In the genomic region with DNA sequence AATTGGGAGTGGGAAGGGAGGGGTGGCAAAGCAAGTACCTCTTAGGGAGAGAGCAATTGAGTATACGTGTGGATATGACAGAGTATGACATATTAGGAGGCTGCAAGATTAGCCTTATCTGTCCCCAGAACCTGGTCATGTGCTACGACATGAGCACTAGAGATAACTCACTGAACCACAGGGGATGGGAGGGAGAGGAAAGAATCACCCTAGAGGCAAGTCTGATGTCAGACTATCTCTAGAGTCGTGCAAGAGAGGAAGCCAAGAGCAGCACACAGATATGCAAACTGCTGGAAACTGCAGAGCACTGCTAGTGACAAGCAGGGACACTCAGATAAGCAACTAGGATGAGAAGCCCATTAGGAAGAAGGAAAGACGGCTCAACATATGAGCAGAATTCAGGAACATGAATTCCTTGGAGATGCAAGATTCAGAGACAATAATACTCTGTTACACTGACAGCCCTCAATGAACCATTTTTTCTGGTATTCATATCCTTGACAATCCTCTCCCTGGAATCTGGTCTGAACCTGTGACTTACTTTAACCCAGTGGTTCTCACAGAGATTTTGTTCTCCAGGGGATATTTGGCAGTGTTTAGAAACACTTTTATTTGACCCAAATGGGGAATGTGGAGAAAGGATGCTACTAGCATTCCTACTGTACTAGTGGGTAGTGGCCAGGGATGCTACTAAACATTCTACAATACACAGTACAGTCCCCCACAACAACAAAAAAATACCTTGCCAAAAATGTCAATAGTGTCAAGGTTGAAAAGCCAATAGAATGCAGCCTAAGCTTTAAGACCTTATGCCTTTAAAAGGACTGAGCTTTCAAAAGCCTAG, we compare ENCODE assay signal across 1 cellular context.
A peak's percentile ranks its signal among the peaks of the same experiment; 100 is the strongest.
TF ChIP-seq lines count a peak whose summit lies in the region.

No MANE protein-coding gene starts in this region.

TF ChIP-seq in K562, 482 proteins besides CTCF, POLR2A, EP300 and RAD21 (continued from another document and continues in another):
- TF ChIP-seq, protein P1, sequence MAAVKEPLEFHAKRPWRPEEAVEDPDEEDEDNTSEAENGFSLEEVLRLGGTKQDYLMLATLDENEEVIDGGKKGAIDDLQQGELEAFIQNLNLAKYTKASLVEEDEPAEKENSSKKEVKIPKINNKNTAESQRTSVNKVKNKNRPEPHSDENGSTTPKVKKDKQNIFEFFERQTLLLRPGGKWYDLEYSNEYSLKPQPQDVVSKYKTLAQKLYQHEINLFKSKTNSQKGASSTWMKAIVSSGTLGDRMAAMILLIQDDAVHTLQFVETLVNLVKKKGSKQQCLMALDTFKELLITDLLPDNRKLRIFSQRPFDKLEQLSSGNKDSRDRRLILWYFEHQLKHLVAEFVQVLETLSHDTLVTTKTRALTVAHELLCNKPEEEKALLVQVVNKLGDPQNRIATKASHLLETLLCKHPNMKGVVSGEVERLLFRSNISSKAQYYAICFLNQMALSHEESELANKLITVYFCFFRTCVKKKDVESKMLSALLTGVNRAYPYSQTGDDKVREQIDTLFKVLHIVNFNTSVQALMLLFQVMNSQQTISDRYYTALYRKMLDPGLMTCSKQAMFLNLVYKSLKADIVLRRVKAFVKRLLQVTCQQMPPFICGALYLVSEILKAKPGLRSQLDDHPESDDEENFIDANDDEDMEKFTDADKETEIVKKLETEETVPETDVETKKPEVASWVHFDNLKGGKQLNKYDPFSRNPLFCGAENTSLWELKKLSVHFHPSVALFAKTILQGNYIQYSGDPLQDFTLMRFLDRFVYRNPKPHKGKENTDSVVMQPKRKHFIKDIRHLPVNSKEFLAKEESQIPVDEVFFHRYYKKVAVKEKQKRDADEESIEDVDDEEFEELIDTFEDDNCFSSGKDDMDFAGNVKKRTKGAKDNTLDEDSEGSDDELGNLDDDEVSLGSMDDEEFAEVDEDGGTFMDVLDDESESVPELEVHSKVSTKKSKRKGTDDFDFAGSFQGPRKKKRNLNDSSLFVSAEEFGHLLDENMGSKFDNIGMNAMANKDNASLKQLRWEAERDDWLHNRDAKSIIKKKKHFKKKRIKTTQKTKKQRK (IDR thresholded peaks at IDR 0.05; ENCODE audit: borderline replicate concordance, low read depth, low read length) = no peak
- no peak for TF ChIP-seq GTF2A2 (tag; IDR thresholded peaks at IDR 0.05)
- no peak for TF ChIP-seq TGIF2 (CRISPR knock-in tag; IDR thresholded peaks at IDR 0.05)
- TF ChIP-seq NCOR1 (IDR thresholded peaks at IDR 0.05) = peak; percentile 100
- TF ChIP-seq, protein P2, sequence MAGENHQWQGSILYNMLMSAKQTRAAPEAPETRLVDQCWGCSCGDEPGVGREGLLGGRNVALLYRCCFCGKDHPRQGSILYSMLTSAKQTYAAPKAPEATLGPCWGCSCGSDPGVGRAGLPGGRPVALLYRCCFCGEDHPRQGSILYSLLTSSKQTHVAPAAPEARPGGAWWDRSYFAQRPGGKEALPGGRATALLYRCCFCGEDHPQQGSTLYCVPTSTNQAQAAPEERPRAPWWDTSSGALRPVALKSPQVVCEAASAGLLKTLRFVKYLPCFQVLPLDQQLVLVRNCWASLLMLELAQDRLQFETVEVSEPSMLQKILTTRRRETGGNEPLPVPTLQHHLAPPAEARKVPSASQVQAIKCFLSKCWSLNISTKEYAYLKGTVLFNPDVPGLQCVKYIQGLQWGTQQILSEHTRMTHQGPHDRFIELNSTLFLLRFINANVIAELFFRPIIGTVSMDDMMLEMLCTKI (IDR thresholded peaks at IDR 0.05; ENCODE audit: partially characterized antibody) = no peak
- TF ChIP-seq TFAP4 (CRISPR knock-in tag; IDR thresholded peaks at IDR 0.05; ENCODE audit: borderline replicate concordance) = peak; percentile 47
- no peak for TF ChIP-seq ZNF133 (CRISPR knock-in tag; IDR thresholded peaks at IDR 0.05)
- no peak for TF ChIP-seq NR3C1 (CRISPR knock-in tag; IDR thresholded peaks at IDR 0.05)
- TF ChIP-seq ZNF24 (IDR thresholded peaks at IDR 0.05) = peak; percentile 92
- TF ChIP-seq MAFK (IDR thresholded peaks at IDR 0.05; ENCODE audit: low read length) = peak; percentile 47; the same call in 1 of the 2 replicates
- TF ChIP-seq EP400 (IDR thresholded peaks at IDR 0.05) = peak; percentile 85
- TF ChIP-seq, protein P3, sequence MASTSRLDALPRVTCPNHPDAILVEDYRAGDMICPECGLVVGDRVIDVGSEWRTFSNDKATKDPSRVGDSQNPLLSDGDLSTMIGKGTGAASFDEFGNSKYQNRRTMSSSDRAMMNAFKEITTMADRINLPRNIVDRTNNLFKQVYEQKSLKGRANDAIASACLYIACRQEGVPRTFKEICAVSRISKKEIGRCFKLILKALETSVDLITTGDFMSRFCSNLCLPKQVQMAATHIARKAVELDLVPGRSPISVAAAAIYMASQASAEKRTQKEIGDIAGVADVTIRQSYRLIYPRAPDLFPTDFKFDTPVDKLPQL (IDR thresholded peaks at IDR 0.05; ENCODE audit: extremely low read depth, insufficient read length) = no peak
- TF ChIP-seq, protein P4, sequence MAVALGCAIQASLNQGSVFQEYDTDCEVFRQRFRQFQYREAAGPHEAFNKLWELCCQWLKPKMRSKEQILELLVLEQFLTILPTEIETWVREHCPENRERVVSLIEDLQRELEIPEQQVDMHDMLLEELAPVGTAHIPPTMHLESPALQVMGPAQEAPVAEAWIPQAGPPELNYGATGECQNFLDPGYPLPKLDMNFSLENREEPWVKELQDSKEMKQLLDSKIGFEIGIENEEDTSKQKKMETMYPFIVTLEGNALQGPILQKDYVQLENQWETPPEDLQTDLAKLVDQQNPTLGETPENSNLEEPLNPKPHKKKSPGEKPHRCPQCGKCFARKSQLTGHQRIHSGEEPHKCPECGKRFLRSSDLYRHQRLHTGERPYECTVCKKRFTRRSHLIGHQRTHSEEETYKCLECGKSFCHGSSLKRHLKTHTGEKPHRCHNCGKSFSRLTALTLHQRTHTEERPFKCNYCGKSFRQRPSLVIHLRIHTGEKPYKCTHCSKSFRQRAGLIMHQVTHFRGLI (CRISPR knock-in tag; IDR thresholded peaks at IDR 0.05) = peak; percentile 84; the same call in 1 of the 2 replicates
- TF ChIP-seq ZNF445 (CRISPR knock-in tag; IDR thresholded peaks at IDR 0.05; ENCODE audit: low read depth) = 0 out of 2 replicates have a peak, but pooled peaks have one; percentile 45
- TF ChIP-seq MNT (conservative IDR thresholded peaks at IDR 0.05) = peak; percentile 75 to 93; a peak in 3 of 4 replicates
- peak; percentile 100 for TF ChIP-seq TCF3 (CRISPR knock-in tag; IDR thresholded peaks at IDR 0.05)
- no peak for TF ChIP-seq SAFB (IDR thresholded peaks at IDR 0.05; ENCODE audit: borderline replicate concordance, low read depth, low read length)
- peak; percentile 96 for TF ChIP-seq MECOM (CRISPR knock-in tag; IDR thresholded peaks at IDR 0.05)
- TF ChIP-seq NR1H2 (CRISPR knock-in tag; IDR thresholded peaks at IDR 0.05) = no peak
- peak; percentile 94 for TF ChIP-seq HMGN3 (IDR thresholded peaks at IDR 0.05; ENCODE audit: borderline replicate concordance, extremely low read depth, insufficient read length, low read depth, low read length)
- TF ChIP-seq ELF2 (CRISPR knock-in tag; IDR thresholded peaks at IDR 0.05) = 0 out of 2 replicates have a peak, but pooled peaks have one; percentile 56
- no peak for TF ChIP-seq IRF2 (CRISPR knock-in tag; IDR thresholded peaks at IDR 0.05)
- TF ChIP-seq ZNF57 (CRISPR knock-in tag; IDR thresholded peaks at IDR 0.05) = no peak
- peak; percentile 97 for TF ChIP-seq ZNF766 (CRISPR knock-in tag; conservative IDR thresholded peaks at IDR 0.05)
- TF ChIP-seq MEIS2 (IDR thresholded peaks at IDR 0.05; ENCODE audit: partially characterized antibody) = peak; percentile 100
- TF ChIP-seq, protein P5, sequence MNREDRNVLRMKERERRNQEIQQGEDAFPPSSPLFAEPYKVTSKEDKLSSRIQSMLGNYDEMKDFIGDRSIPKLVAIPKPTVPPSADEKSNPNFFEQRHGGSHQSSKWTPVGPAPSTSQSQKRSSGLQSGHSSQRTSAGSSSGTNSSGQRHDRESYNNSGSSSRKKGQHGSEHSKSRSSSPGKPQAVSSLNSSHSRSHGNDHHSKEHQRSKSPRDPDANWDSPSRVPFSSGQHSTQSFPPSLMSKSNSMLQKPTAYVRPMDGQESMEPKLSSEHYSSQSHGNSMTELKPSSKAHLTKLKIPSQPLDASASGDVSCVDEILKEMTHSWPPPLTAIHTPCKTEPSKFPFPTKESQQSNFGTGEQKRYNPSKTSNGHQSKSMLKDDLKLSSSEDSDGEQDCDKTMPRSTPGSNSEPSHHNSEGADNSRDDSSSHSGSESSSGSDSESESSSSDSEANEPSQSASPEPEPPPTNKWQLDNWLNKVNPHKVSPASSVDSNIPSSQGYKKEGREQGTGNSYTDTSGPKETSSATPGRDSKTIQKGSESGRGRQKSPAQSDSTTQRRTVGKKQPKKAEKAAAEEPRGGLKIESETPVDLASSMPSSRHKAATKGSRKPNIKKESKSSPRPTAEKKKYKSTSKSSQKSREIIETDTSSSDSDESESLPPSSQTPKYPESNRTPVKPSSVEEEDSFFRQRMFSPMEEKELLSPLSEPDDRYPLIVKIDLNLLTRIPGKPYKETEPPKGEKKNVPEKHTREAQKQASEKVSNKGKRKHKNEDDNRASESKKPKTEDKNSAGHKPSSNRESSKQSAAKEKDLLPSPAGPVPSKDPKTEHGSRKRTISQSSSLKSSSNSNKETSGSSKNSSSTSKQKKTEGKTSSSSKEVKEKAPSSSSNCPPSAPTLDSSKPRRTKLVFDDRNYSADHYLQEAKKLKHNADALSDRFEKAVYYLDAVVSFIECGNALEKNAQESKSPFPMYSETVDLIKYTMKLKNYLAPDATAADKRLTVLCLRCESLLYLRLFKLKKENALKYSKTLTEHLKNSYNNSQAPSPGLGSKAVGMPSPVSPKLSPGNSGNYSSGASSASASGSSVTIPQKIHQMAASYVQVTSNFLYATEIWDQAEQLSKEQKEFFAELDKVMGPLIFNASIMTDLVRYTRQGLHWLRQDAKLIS (CRISPR knock-in tag; IDR thresholded peaks at IDR 0.05) = peak; percentile 80
- peak; percentile 86; the same call in 1 of the 2 replicates for TF ChIP-seq HEY1 (CRISPR knock-in tag; IDR thresholded peaks at IDR 0.05; ENCODE audit: borderline replicate concordance)
- TF ChIP-seq ZKSCAN8 (CRISPR knock-in tag; IDR thresholded peaks at IDR 0.05) = peak; percentile 95
